Comparison of ENCODE assay signal across 23 cellular contexts in genomic region chr12:70082997-70083676, GRCh38.
"Had no signal": no experiment of that assay in that cellular context is flagged by ENCODE, and none has a peak within 500 bp of the region (broad histone marks: within the 10 kb centered on the region; RNA-seq: fewer than 3 reads in every experiment).

No MANE protein-coding gene starts in this region.

- H3K9ac ChIP-seq: KMS-11, SK-N-SH had no signal

- ATAC-seq: Panc1, PC-3 had no signal

- H3K9me3 ChIP-seq: SK-N-SH had no signal

- H3K27ac ChIP-seq: KMS-11, RWPE1 had no signal

- DNase-seq: IMR-90; Kasumi-1; MM.1S; NCI-H1092 treated with DMSO at 0.1 percent for 48 hours; NCI-H1436; NCI-H187; NCI-H2029; NCI-H2081 treated with DMSO at 0.1 percent for 48 hours; NCI-H2171; NCI-H226; NCI-H446; NCI-H510A; NCI-H524 treated with DMSO at 0.1 percent for 48 hours; NCI-H69; NCI-H774; NK-92 treated with Interleukin-12 subunit alpha and Interleukin-12 subunit beta, amount 100 ng/mL, for 24 hours; PC-3; SHP77; SK-N-SH; SW 1271 had no signal

- H3K4me2 ChIP-seq: KMS-11, SK-N-SH had no signal
